Comparison of ENCODE assay signal across 15 cellular contexts in genomic region chr5:1809416-1810035, GRCh38.
"Had no signal": no experiment of that assay in that cellular context is flagged by ENCODE, and none has a peak within 500 bp of the region (broad histone marks: within the 10 kb centered on the region; RNA-seq: fewer than 3 reads in every experiment).

No MANE protein-coding gene starts in this region.

- H3K27me3 Mint-ChIP-seq: activated B cell treated with CpG ODN at 0.5 μM for 24 hours; activated CD4-positive, alpha-beta T cell treated with anti-CD3 and anti-CD28 coated beads, Interleukin-2, amount 10 ng/mL, durations not matched to agents 7 days and 5 days; activated naive CD8-positive, alpha-beta T cell treated with anti-CD3 and anti-CD28 coated beads, Interleukin-2, amount 50 U/mL, for 24 hours; stimulated activated naive B cell treated with anti-CD40 and anti-IgM and Interleukin-4, amounts not matched to agents 10 μg/mL and 1 μg/mL and 100 μg/mL, for 72 hours had no signal

- H3K9me3 ChIP-seq: heart right ventricle, pancreas, thyroid gland, uterus had no signal

- H3K36me3 ChIP-seq: uterus had no signal

- H3K4me3 ChIP-seq: dorsolateral prefrontal cortex, heart right ventricle, pancreas, thyroid gland, uterus had no signal

- ATAC-seq: activated naive CD8-positive, alpha-beta T cell treated with anti-CD3 and anti-CD28 coated beads, Interleukin-2, amount 50 U/mL, for 24 hours; left colon; pancreas; stimulated activated naive B cell treated with anti-CD40 and anti-IgM and Interleukin-4, amounts not matched to agents 10 μg/mL and 1 μg/mL and 100 μg/mL, for 72 hours had no signal

- DNase-seq: activated B cell treated with CpG ODN at 0.5 μM for 24 hours; activated CD4-positive, alpha-beta T cell treated with anti-CD3 and anti-CD28 coated beads, Interleukin-2, amount 10 ng/mL, durations not matched to agents 7 days and 5 days; activated naive CD4-positive, alpha-beta T cell treated with anti-CD3 and anti-CD28 coated beads for 36 hours; activated naive CD8-positive, alpha-beta T cell treated with anti-CD3 and anti-CD28 coated beads, Interleukin-2, amount 50 U/mL, for 24 hours; activated T-cell treated with anti-CD3 and anti-CD28 coated beads for 4 hours; endodermal cell; heart right ventricle; left colon; mesendoderm; pancreas; stimulated activated CD4-positive, alpha-beta T cell treated with anti-CD3 and anti-CD28 coated beads, Interleukin-2, amount 100 ng/mL, for 48 hours; stimulated activated naive B cell treated with anti-CD40 and anti-IgM and Interleukin-4, amounts not matched to agents 10 μg/mL and 1 μg/mL and 100 μg/mL, for 72 hours; thyroid gland; uterus had no signal

- H3K27me3 ChIP-seq: dorsolateral prefrontal cortex, heart right ventricle, pancreas, thyroid gland, uterus had no signal

- H3K4me3 Mint-ChIP-seq: activated B cell treated with CpG ODN at 0.5 μM for 24 hours; activated CD4-positive, alpha-beta T cell treated with anti-CD3 and anti-CD28 coated beads, Interleukin-2, amount 10 ng/mL, durations not matched to agents 7 days and 5 days; activated naive CD4-positive, alpha-beta T cell treated with anti-CD3 and anti-CD28 coated beads for 36 hours; activated naive CD8-positive, alpha-beta T cell treated with anti-CD3 and anti-CD28 coated beads, Interleukin-2, amount 50 U/mL, for 24 hours; endodermal cell; stimulated activated naive B cell treated with anti-CD40 and anti-IgM and Interleukin-4, amounts not matched to agents 10 μg/mL and 1 μg/mL and 100 μg/mL, for 72 hours had no signal

- H3K27ac ChIP-seq: dorsolateral prefrontal cortex, heart right ventricle, pancreas, thyroid gland, uterus had no signal

- H3K4me1 Mint-ChIP-seq: activated B cell treated with CpG ODN at 0.5 μM for 24 hours, endodermal cell had no signal

- H3K9me3 Mint-ChIP-seq: activated B cell treated with CpG ODN at 0.5 μM for 24 hours; activated CD4-positive, alpha-beta T cell treated with anti-CD3 and anti-CD28 coated beads, Interleukin-2, amount 10 ng/mL, durations not matched to agents 7 days and 5 days; activated naive CD4-positive, alpha-beta T cell treated with anti-CD3 and anti-CD28 coated beads for 36 hours; activated naive CD8-positive, alpha-beta T cell treated with anti-CD3 and anti-CD28 coated beads, Interleukin-2, amount 50 U/mL, for 24 hours; endodermal cell; stimulated activated naive B cell treated with anti-CD40 and anti-IgM and Interleukin-4, amounts not matched to agents 10 μg/mL and 1 μg/mL and 100 μg/mL, for 72 hours had no signal

- H3K4me1 ChIP-seq: pancreas, thyroid gland, uterus had no signal

- H3K27ac Mint-ChIP-seq: activated B cell treated with CpG ODN at 0.5 μM for 24 hours; activated CD4-positive, alpha-beta T cell treated with anti-CD3 and anti-CD28 coated beads, Interleukin-2, amount 10 ng/mL, durations not matched to agents 7 days and 5 days; activated naive CD4-positive, alpha-beta T cell treated with anti-CD3 and anti-CD28 coated beads for 36 hours; activated naive CD8-positive, alpha-beta T cell treated with anti-CD3 and anti-CD28 coated beads, Interleukin-2, amount 50 U/mL, for 24 hours; endodermal cell; stimulated activated naive B cell treated with anti-CD40 and anti-IgM and Interleukin-4, amounts not matched to agents 10 μg/mL and 1 μg/mL and 100 μg/mL, for 72 hours had no signal
